In genomic region chr3:164194842-164195241, GRCh38 we compare ENCODE assay signal across 24 cellular contexts.
DNase-seq lines count a peak whose midpoint lies in the region; ATAC-seq and TF ChIP-seq lines count a peak whose summit lies in the region.
"Had no signal": no experiment of that assay in that cellular context is flagged by ENCODE, and none has a peak within 500 bp of the region (broad histone marks: within the 10 kb centered on the region; RNA-seq: fewer than 3 reads in every experiment).

No MANE protein-coding gene starts in this region.

- no peaks in the 10 kb centered on the region for H3K36me3 ChIP-seq in HCT116 (ENCODE audit: control insufficient read depth in 1 of 2, insufficient read depth in 2 of 2, low read length in 2 of 2)
- H3K36me3 ChIP-seq in OCI-LY7 (ENCODE audit: insufficient read depth, low read length): no peaks in the 10 kb centered on the region
- H3K36me3 ChIP-seq: brain microvascular endothelial cell, right atrium auricular region had no signal

- H4K20me1 ChIP-seq in HCT116 (ENCODE audit: insufficient read depth): no peaks in the 10 kb centered on the region
- no peaks in the 10 kb centered on the region for H4K20me1 ChIP-seq in OCI-LY7 (ENCODE audit: insufficient read depth, low read length)

- in situ Hi-C loops in ACHN (cut with HindIII; ENCODE audit: low pct_ligation_motif_present, low pct_unique_long_range_greater_than_20kb, low sequenced_read_pairs): no loop called here

- H3K4me3 ChIP-seq in HCT116 (replicated peaks in 1 of 2; ENCODE audit: low read depth in 1 of 2, low read length in 2 of 2) (no peak overlapping the region), OCI-LY7 (ENCODE audit: low read depth, low read length, poor library complexity, severe bottlenecking) (no peak overlapping the region), epithelial cell of proximal tubule (ENCODE audit: low read depth, low read length) (no peak overlapping the region)
- H3K4me3 ChIP-seq: right atrium auricular region had no signal

- H3K27ac ChIP-seq in HCT116 (ENCODE audit: low read depth, low read length): no peak overlapping the region
- H3K27ac ChIP-seq in OCI-LY7 (ENCODE audit: low read depth, low read length, poor library complexity, severe bottlenecking): no peak overlapping the region
- no peak overlapping the region for H3K27ac ChIP-seq in RWPE1
- H3K27ac ChIP-seq: brain microvascular endothelial cell, epithelial cell of prostate, right atrium auricular region had no signal

- DNase-seq in ACHN (peak; percentile 7), HCT116 (ENCODE audit: low read depth, low spot score) (no peak), OCI-LY7 (ENCODE audit: low spot score) (no peak), epithelial cell of proximal tubule (ENCODE audit: low read depth) (no peak), omental fat pad (ENCODE audit: low spot score) (no peak), HuH-7 (ENCODE audit: low spot score) (no peak), NCI-H146 (lab: John Stamatoyannopoulos, UW) (no peak), RWPE1 (ENCODE audit: low spot score) (no peak)
- DNase-seq: activated CD4-positive, alpha-beta T cell treated with anti-CD3 and anti-CD28 coated beads, Interleukin-2, amount 50 U/mL, for 1 hour; activated naive CD4-positive, alpha-beta T cell treated with anti-CD3 and anti-CD28 coated beads for 36 hours; activated T-cell treated with anti-CD3 and anti-CD28 coated beads, Interleukin-2, amount 50 U/mL, for 4 hours; amniotic stem cell; brain microvascular endothelial cell; C1 segment of cervical spinal cord; Caco-2; head of caudate nucleus; kidney; natural killer cell; NCI-H1417; NCI-H446; SHP77; trophoblast cell had no signal

- H3K79me2 ChIP-seq in HCT116 (ENCODE audit: insufficient read depth, low read length) (no peaks in the 10 kb centered on the region), OCI-LY7 (ENCODE audit: insufficient read depth, low read depth, low read length) (no peaks in the 10 kb centered on the region)

- no peaks in the 10 kb centered on the region for H3K4me1 ChIP-seq in HCT116 (ENCODE audit: control insufficient read depth in 1 of 2, insufficient read depth in 2 of 2, low read length in 2 of 2)
- H3K4me1 ChIP-seq in OCI-LY7 (ENCODE audit: insufficient read depth, low read length, poor library complexity, severe bottlenecking): no peaks in the 10 kb centered on the region
- H3K4me1 ChIP-seq: Caco-2, right atrium auricular region had no signal

- POLR2A ChIA-PET in HCT116 (lab: Charles Lee): no interaction called here
- POLR2A ChIA-PET in OCI-LY7 (lab: Charles Lee): no interaction called here
- POLR2A ChIA-PET in RWPE1 (lab: Yijun Ruan, JAX; ENCODE audit: low non-redundant PET): no interaction called here

- H3K27me3 ChIP-seq in HCT116 (ENCODE audit: insufficient read depth, low read length): no peaks in the 10 kb centered on the region
- H3K27me3 ChIP-seq: brain microvascular endothelial cell, right atrium auricular region had no signal

- H3K9ac ChIP-seq in HCT116 (ENCODE audit: low read length): no peak overlapping the region

- RAD21 ChIA-PET in HCT116 (lab: Charles Lee; ENCODE audit: low non-redundant PET in 1 of 2, low total read pairs in 2 of 2, uncharacterized antibody in 2 of 2, unreplicated experiment in 2 of 2): no interaction called here

- TF ChIP-seq RAD21 in HCT116 (IDR thresholded peaks at IDR 0.05; ENCODE audit: low read depth): no peak

- TF ChIP-seq POLR2A in HCT116 (IDR thresholded peaks at IDR 0.05; ENCODE audit: borderline replicate concordance, extremely low read depth, insufficient read depth, insufficient read length): no peak

- H3K9me3 ChIP-seq in HCT116 (ENCODE audit: control insufficient read depth in 1 of 2, insufficient read depth in 1 of 2, low read depth in 1 of 2, low read length in 2 of 2) (no peaks in the 10 kb centered on the region), OCI-LY7 (ENCODE audit: low read length) (no peaks in the 10 kb centered on the region)
- H3K9me3 ChIP-seq: Caco-2, right atrium auricular region had no signal

- TF ChIP-seq CTCF in HCT116 (IDR thresholded peaks at IDR 0.05 in 2 of 3, conservative IDR thresholded peaks at IDR 0.05 in 1 of 3; ENCODE audit: borderline replicate concordance in 1 of 3, insufficient read depth in 1 of 3, low read depth in 2 of 3, low read length in 2 of 3) (peak in 2 of 3 experiments; percentile 14 to 46; a peak in 3 of 6 replicates), OCI-LY7 (conservative IDR thresholded peaks at IDR 0.05; ENCODE audit: low read length) (peak; percentile 34; the same call in 1 of the 2 replicates), epithelial cell of proximal tubule (conservative IDR thresholded peaks at IDR 0.05; ENCODE audit: low read depth, low read length) (peak; percentile 42), omental fat pad (IDR thresholded peaks at IDR 0.05) (no peak), RWPE1 (conservative IDR thresholded peaks at IDR 0.05; ENCODE audit: low read depth) (no peak)

- H3K9me2 ChIP-seq in HCT116 (ENCODE audit: insufficient read depth): no peaks in the 10 kb centered on the region
- no peaks in the 10 kb centered on the region for H3K9me2 ChIP-seq in OCI-LY7 (ENCODE audit: insufficient read depth, low read length)

- ATAC-seq in HCT116: 0 out of 2 replicates have a peak, but pooled peaks have one; percentile 40
- ATAC-seq in omental fat pad (ENCODE audit: low FRiP score): no peak
- ATAC-seq: activated T-cell treated with anti-CD3 and anti-CD28 coated beads, Interleukin-2, amount 50 U/mL, for 4 hours; natural killer cell had no signal

- H3K4me2 ChIP-seq in HCT116 (ENCODE audit: low read length) (no peak overlapping the region), OCI-LY7 (ENCODE audit: low read length) (no peak overlapping the region)

- intact Hi-C loops in HCT116 (cut with micrococcal nuclease): no loop called here
- intact Hi-C loops in OCI-LY7 (cut with micrococcal nuclease; ENCODE audit: unreplicated experiment): no loop called here

- H2AFZ ChIP-seq in HCT116 (ENCODE audit: low read depth, low read length, poor library complexity, severe bottlenecking) (peak overlapping the region; percentile 31), OCI-LY7 (ENCODE audit: low read length) (no peak overlapping the region)

- CTCF ChIA-PET in HCT116 (lab: Charles Lee) (no interaction called here), OCI-LY7 (lab: Charles Lee; ENCODE audit: unreplicated experiment) (no interaction called here), RWPE1 (lab: Yijun Ruan, JAX) (no interaction called here)

- no TSS peak for BruUV-seq in HCT116 (replicated peaks; lab: Mats Ljungman, UMichigan)
- BruUV-seq in OCI-LY7 (replicated peaks; lab: Mats Ljungman, UMichigan): no TSS peak

TF ChIP-seq in HCT116, 20 proteins besides CTCF, POLR2A, EP300 and RAD21:
- TF ChIP-seq EZH2 (IDR thresholded peaks at IDR 0.05) (no peak), ELF1 (IDR thresholded peaks at IDR 0.05; ENCODE audit: borderline replicate concordance, low read depth) (no peak), TCF7L2 (IDR thresholded peaks at IDR 0.05; ENCODE audit: borderline replicate concordance, extremely low read depth, insufficient read depth, insufficient read length) (no peak), CEBPB (IDR thresholded peaks at IDR 0.05; ENCODE audit: low read depth) (no peak), CBX3 (IDR thresholded peaks at IDR 0.05; ENCODE audit: low read depth) (no peak), JUND (IDR thresholded peaks at IDR 0.05) (no peak), SRF (IDR thresholded peaks at IDR 0.05; ENCODE audit: low read depth) (no peak), ZFX (IDR thresholded peaks at IDR 0.05) (no peak), FOSL1 (IDR thresholded peaks at IDR 0.05; ENCODE audit: low read depth) (no peak), SP1 (IDR thresholded peaks at IDR 0.05; ENCODE audit: low read depth) (no peak), MAX (IDR thresholded peaks at IDR 0.05) (no peak), SIN3A (IDR thresholded peaks at IDR 0.05; ENCODE audit: low read depth) (no peak), ZNF274 (IDR thresholded peaks at IDR 0.05; ENCODE audit: low read depth, low read length) (no peak)
- TF ChIP-seq, protein P1, sequence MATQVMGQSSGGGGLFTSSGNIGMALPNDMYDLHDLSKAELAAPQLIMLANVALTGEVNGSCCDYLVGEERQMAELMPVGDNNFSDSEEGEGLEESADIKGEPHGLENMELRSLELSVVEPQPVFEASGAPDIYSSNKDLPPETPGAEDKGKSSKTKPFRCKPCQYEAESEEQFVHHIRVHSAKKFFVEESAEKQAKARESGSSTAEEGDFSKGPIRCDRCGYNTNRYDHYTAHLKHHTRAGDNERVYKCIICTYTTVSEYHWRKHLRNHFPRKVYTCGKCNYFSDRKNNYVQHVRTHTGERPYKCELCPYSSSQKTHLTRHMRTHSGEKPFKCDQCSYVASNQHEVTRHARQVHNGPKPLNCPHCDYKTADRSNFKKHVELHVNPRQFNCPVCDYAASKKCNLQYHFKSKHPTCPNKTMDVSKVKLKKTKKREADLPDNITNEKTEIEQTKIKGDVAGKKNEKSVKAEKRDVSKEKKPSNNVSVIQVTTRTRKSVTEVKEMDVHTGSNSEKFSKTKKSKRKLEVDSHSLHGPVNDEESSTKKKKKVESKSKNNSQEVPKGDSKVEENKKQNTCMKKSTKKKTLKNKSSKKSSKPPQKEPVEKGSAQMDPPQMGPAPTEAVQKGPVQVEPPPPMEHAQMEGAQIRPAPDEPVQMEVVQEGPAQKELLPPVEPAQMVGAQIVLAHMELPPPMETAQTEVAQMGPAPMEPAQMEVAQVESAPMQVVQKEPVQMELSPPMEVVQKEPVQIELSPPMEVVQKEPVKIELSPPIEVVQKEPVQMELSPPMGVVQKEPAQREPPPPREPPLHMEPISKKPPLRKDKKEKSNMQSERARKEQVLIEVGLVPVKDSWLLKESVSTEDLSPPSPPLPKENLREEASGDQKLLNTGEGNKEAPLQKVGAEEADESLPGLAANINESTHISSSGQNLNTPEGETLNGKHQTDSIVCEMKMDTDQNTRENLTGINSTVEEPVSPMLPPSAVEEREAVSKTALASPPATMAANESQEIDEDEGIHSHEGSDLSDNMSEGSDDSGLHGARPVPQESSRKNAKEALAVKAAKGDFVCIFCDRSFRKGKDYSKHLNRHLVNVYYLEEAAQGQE (IDR thresholded peaks at IDR 0.05; ENCODE audit: low read depth): no peak
TF ChIP-seq in HCT116: peak in this region for 0.

Comparison
In these comparisons a context has a peak if more than half of its experiments do, and no peak if none do; other contexts are left out.
1. CTCF ChIP-seq: peak in HCT116 (2 of 3), OCI-LY7 (single experiment) and epithelial cell of proximal tubule (single experiment); none in omental fat pad (0 of 3) and RWPE1 (single experiment).